ENCODE assay signal across 11 cellular contexts in the genomic region with DNA sequence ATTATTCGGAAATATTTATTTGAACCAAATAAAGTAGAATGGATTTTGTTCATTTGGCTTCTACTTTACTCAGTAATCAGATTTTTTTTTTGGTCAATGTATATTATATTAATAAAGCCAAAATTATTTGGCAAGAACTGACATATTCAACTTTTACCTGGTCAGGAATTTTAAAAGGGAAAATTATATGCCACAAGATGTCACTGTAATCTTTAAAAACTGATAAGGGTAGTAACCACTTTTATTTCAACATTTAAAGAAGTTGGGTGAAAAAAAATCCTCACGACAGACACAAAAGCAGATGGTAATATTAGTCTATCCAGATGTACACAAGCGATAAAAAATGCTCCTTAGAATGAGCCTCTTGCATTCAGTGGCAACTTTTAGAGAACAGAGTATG.
DNase-seq lines count a peak whose midpoint lies in the region; ATAC-seq, FAIRE-seq and TF ChIP-seq lines count a peak whose summit lies in the region.
"Had no signal": no experiment of that assay in that cellular context is flagged by ENCODE, and none has a peak within 500 bp of the region (broad histone marks: within the 10 kb centered on the region; RNA-seq: fewer than 3 reads in every experiment).

No MANE protein-coding gene starts in this region.

- no peak overlapping the region for H3K4me2 ChIP-seq in IMR-90 (ENCODE audit: low read depth, low read length)

- intact Hi-C loops in IMR-90 (cut with micrococcal nuclease): loop anchor here (1.0 to 5.0 kb wide), 2 partner anchors 45 to 203 kb away; no protein-coding TSS in a partner anchor

- TF ChIP-seq CTCF in IMR-90 (conservative IDR thresholded peaks at IDR 0.05; ENCODE audit: low read depth, low read length) (0 out of 2 replicates have a peak, but pooled peaks have one; percentile 19), fibroblast of villous mesenchyme (IDR thresholded peaks at IDR 0.05; ENCODE audit: insufficient read depth, low read depth, low read length) (no peak), BE2C (IDR thresholded peaks at IDR 0.05; ENCODE audit: low read depth, low read length) (no peak)

- ATAC-seq in IMR-90 (ENCODE audit: low read depth): no peak
- ATAC-seq in GM18867 (IDR thresholded peaks at IDR 0.05; ENCODE audit: unreplicated experiment): no peak

- no peak overlapping the region for H3K23ac ChIP-seq in IMR-90 (ENCODE audit: low read depth, low read length)

- H3K36me3 ChIP-seq in IMR-90 (ENCODE audit: control insufficient read depth, insufficient read depth, low read length) (no peaks in the 10 kb centered on the region), BE2C (no peaks in the 10 kb centered on the region)

- no peak overlapping the region for H2BK120ac ChIP-seq in IMR-90 (ENCODE audit: low read depth, low read length)

- no peak overlapping the region for H4K8ac ChIP-seq in IMR-90 (ENCODE audit: low read depth in 2 of 2, low read length in 2 of 2)

- FAIRE-seq in RCC 7860 (lab: Jason Lieb, UNC): no peak
- FAIRE-seq: urothelium cell line had no signal

- H2BK5ac ChIP-seq in IMR-90 (ENCODE audit: low read depth, low read length, poor library complexity, severe bottlenecking): no peak overlapping the region

- no peak overlapping the region for H3K56ac ChIP-seq in IMR-90 (ENCODE audit: extremely low read depth, insufficient read depth, low read length)

- no peak overlapping the region for H3K4ac ChIP-seq in IMR-90 (ENCODE audit: low read depth, low read length)

- no peak overlapping the region for H2AFZ ChIP-seq in IMR-90 (replicated peaks; ENCODE audit: low read length, poor library complexity)

- BruUV-seq in IMR-90 (replicated peaks; lab: Mats Ljungman, UMichigan): no TSS peak

- POLR2A ChIA-PET in IMR-90 (lab: Charles Lee; ENCODE audit: unreplicated experiment): no interaction called here

- H4K5ac ChIP-seq in IMR-90 (ENCODE audit: low read depth, low read length): no peak overlapping the region

- H4K91ac ChIP-seq in IMR-90 (ENCODE audit: insufficient read depth, low read depth, low read length): no peak overlapping the region

- in situ Hi-C loops in ACHN (cut with HindIII; ENCODE audit: low pct_ligation_motif_present, low pct_unique_long_range_greater_than_20kb, low sequenced_read_pairs) (no loop called here), IMR-90 (cut with MboI; ENCODE audit: low sequenced_read_pairs) (no loop called here), SK-MEL-5 (cut with HindIII; ENCODE audit: low pct_unique_long_range_greater_than_20kb, low sequenced_read_pairs) (no loop called here)

- no peak overlapping the region for H3K9ac ChIP-seq in IMR-90 (ENCODE audit: low read depth, low read length)

- H3K27ac ChIP-seq in IMR-90 (ENCODE audit: insufficient read depth, low read length): no peak overlapping the region

- H3K4me1 ChIP-seq in IMR-90 (ENCODE audit: control insufficient read depth, insufficient read depth, low read length) (no peaks in the 10 kb centered on the region), BE2C (no peaks in the 10 kb centered on the region)

- WGBS in IMR-90 (ENCODE audit: extremely low coverage in 2 of 2, insufficient read length in 1 of 2), 2 experiments: no CpG with 5 or more reads among the region's 3 CpGs

- H3K9me3 ChIP-seq in IMR-90 (ENCODE audit: control insufficient read depth, insufficient read depth, low read length) (no peaks in the 10 kb centered on the region), BE2C (no peaks in the 10 kb centered on the region)

- 0 out of 2 replicates have a peak, but pooled peaks have one; percentile 9 for TF ChIP-seq RAD21 in IMR-90 (IDR thresholded peaks at IDR 0.05; ENCODE audit: low read length)

- no peak overlapping the region for H2BK15ac ChIP-seq in IMR-90 (ENCODE audit: low read depth, low read length)

- no peak overlapping the region for H2AK5ac ChIP-seq in IMR-90 (ENCODE audit: low read depth, low read length)

- no peaks in the 10 kb centered on the region for H3K79me1 ChIP-seq in IMR-90 (ENCODE audit: low read depth in 1 of 2, low read length in 2 of 2)

- H3K27me3 ChIP-seq in IMR-90 (ENCODE audit: control insufficient read depth, insufficient read depth, low read length) (no peaks in the 10 kb centered on the region), BE2C (peaks cover 5% of the 10 kb centered on the region)

- no peak overlapping the region for H2AK9ac ChIP-seq in IMR-90 (replicated peaks; ENCODE audit: low read depth, low read length, poor library complexity)

- no peak overlapping the region for H3K18ac ChIP-seq in IMR-90 (ENCODE audit: low read depth, low read length)

- no peak overlapping the region for H3K14ac ChIP-seq in IMR-90 (replicated peaks; ENCODE audit: low read depth, low read length)

- no peak overlapping the region for H3K4me3 ChIP-seq in IMR-90 (ENCODE audit: insufficient read depth, low read depth, low read length)
- H3K4me3 ChIP-seq in fibroblast of villous mesenchyme (ENCODE audit: low read depth, low read length): no peak overlapping the region
- H3K4me3 ChIP-seq in BE2C (ENCODE audit: low read depth, low read length): no peak overlapping the region

- H2BK20ac ChIP-seq in IMR-90 (ENCODE audit: low read depth, low read length): no peak overlapping the region

- H3K9me1 ChIP-seq in IMR-90 (ENCODE audit: insufficient read depth, low read length): no peaks in the 10 kb centered on the region

- dilution Hi-C loops in IMR-90 (cut with HindIII; ENCODE audit: low sequenced_read_pairs, unreplicated experiment): no loop called here

- no peak for TF ChIP-seq POLR2A in IMR-90 (IDR thresholded peaks at IDR 0.05; ENCODE audit: low read depth, low read length)

- CTCF ChIA-PET in IMR-90 (lab: Yijun Ruan, JAX): no interaction called here

- H4K20me1 ChIP-seq in IMR-90 (ENCODE audit: insufficient read depth, low read length): no peaks in the 10 kb centered on the region

- DNase-seq in ACHN (peak; percentile 3), IMR-90 (no peak), SK-MEL-5 (ENCODE audit: low read depth, low spot score) (peak; percentile 14), fibroblast of villous mesenchyme (ENCODE audit: low read depth) (peak; percentile 3), BE2C (no peak), NCI-H1417 (lab: John Stamatoyannopoulos, UW) (no peak), RCC 7860 (ENCODE audit: low spot score) (no peak)
- DNase-seq: effector CD8-positive, alpha-beta T cell; H7 had no signal

TF ChIP-seq in IMR-90, 13 proteins besides CTCF, POLR2A, EP300 and RAD21:
- TF ChIP-seq RFX5 (IDR thresholded peaks at IDR 0.05; ENCODE audit: low read depth, low read length): no peak

Comparison
In these comparisons a context has a peak if more than half of its experiments do, and no peak if none do; other contexts are left out.
1. DNase-seq: peak in ACHN (single experiment), SK-MEL-5 (single experiment) and fibroblast of villous mesenchyme (single experiment); none in IMR-90 (single experiment), BE2C (single experiment), NCI-H1417 (0 of 3) and RCC 7860 (single experiment).